In the genomic region with DNA sequence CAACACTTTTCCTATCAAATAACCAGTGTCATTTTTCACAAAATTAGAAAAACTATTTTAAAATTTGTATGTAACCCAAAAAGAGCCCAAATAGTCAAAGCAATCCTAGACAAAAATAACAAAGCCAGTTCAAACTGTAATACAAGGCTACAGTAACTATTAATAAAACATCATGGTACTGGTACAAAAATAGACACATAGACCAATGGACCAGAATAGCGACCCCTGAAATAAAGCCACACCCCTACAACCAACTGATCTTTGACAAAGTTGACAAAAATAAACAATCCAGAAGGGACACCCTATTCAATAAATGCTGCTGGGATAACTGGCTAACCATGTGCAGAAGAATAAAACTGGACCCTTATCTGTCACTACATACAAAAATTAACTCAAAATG, we compare ENCODE assay signal across 19 cellular contexts. TPM values are rescaled to one million over a fixed set of nuclear protein-coding genes. Genes with fewer than 3 reads are reported as not detected.
DNase-seq lines count a peak whose midpoint lies in the region; ATAC-seq and TF ChIP-seq lines count a peak whose summit lies in the region.
"Had no signal": no experiment of that assay in that cellular context is flagged by ENCODE, and none has a peak within 500 bp of the region (broad histone marks: within the 10 kb centered on the region; RNA-seq: fewer than 3 reads in every experiment).

No MANE protein-coding gene starts in this region.

- H3K9me3 ChIP-seq in Panc1 (ENCODE audit: control insufficient read depth, insufficient read depth, low read depth, low read length): peaks cover 13% of the 10 kb centered on the region; the same call in 1 of the 2 replicates
- H3K9me3 ChIP-seq in skeletal muscle tissue (ENCODE audit: control insufficient read depth in 3 of 3, low read length in 3 of 3): no peaks in the 10 kb centered on the region
- H3K9me3 ChIP-seq in thyroid gland: no peaks in the 10 kb centered on the region
- no peaks in the 10 kb centered on the region for H3K9me3 ChIP-seq in left lung
- H3K9me3 ChIP-seq: BE2C, HAP-1 had no signal

- CTCF ChIA-PET in Panc1 (lab: Charles Lee): no interaction called here
- CTCF ChIA-PET in activated naive CD4-positive, alpha-beta T cell treated with anti-CD3 and anti-CD28 coated beads, Interleukin-2, amount 10 ng/mL, durations not matched to agents 7 days and 5 days (lab: Charles Lee): no interaction called here

- BruUV-seq in Panc1 (replicated peaks; lab: Mats Ljungman, UMichigan): no TSS peak

- no peak overlapping the region for H3K9ac ChIP-seq in skeletal muscle tissue (ENCODE audit: low read depth in 1 of 3, low read length in 3 of 3)

- no peak for ATAC-seq in Panc1
- ATAC-seq in left lung: no peak

- no peak for DNase-seq in Panc1 (ENCODE audit: low read depth, low spot score)
- peak; percentile 76 for DNase-seq in myocyte (ENCODE audit: low read depth)
- DNase-seq in progenitor cell of endocrine pancreas (ENCODE audit: low spot score, unreplicated experiment): no peak
- DNase-seq in thyroid gland: no peak
- no peak for DNase-seq in GM20000 (ENCODE audit: low spot score)
- no peak for DNase-seq in left lung
- no peak for DNase-seq in activated naive CD4-positive, alpha-beta T cell treated with anti-CD3 and anti-CD28 coated beads, Interleukin-2, amount 10 ng/mL, durations not matched to agents 7 days and 5 days
- DNase-seq: AML-193; BE2C; C1 segment of cervical spinal cord; Calu3; CD4-positive, alpha-beta memory T cell; COR-L47; DMS53; DMS79 treated with DMSO at 0.1 percent for 48 hours; GF-D8; GOT3 had no signal

- peaks cover 6% of the 10 kb centered on the region for H3K36me3 Mint-ChIP-seq in progenitor cell of endocrine pancreas (ENCODE audit: insufficient read depth)
- no peaks in the 10 kb centered on the region for H3K36me3 Mint-ChIP-seq in activated naive CD4-positive, alpha-beta T cell treated with anti-CD3 and anti-CD28 coated beads, Interleukin-2, amount 10 ng/mL, durations not matched to agents 7 days and 5 days
- H3K36me3 Mint-ChIP-seq: CD4-positive, alpha-beta memory T cell had no signal

- no peaks in the 10 kb centered on the region for H3K27me3 Mint-ChIP-seq in progenitor cell of endocrine pancreas
- peaks cover 17% of the 10 kb centered on the region for H3K27me3 Mint-ChIP-seq in activated naive CD4-positive, alpha-beta T cell treated with anti-CD3 and anti-CD28 coated beads, Interleukin-2, amount 10 ng/mL, durations not matched to agents 7 days and 5 days

- H3K9me3 Mint-ChIP-seq in progenitor cell of endocrine pancreas (ENCODE audit: low read depth): peaks cover 20% of the 10 kb centered on the region
- no peaks in the 10 kb centered on the region for H3K9me3 Mint-ChIP-seq in activated naive CD4-positive, alpha-beta T cell treated with anti-CD3 and anti-CD28 coated beads, Interleukin-2, amount 10 ng/mL, durations not matched to agents 7 days and 5 days

- H3K4me1 ChIP-seq in Panc1 (ENCODE audit: control insufficient read depth, insufficient read depth, low read length) (peaks cover 28% of the 10 kb centered on the region), skeletal muscle tissue (ENCODE audit: control insufficient read depth in 3 of 3, insufficient read depth in 3 of 3, low read length in 3 of 3) (peaks cover 2 to 13% (median 6%) of the 10 kb centered on the region in 3 donors), thyroid gland (peaks cover 0 to 8% of the 10 kb centered on the region in 2 donors), left lung (no peaks in the 10 kb centered on the region)
- H3K4me1 ChIP-seq: BE2C, HAP-1 had no signal

- no peaks in the 10 kb centered on the region for H3K27me3 ChIP-seq in Panc1 (ENCODE audit: control insufficient read depth, insufficient read depth, low read length)
- no peaks in the 10 kb centered on the region for H3K27me3 ChIP-seq in skeletal muscle tissue (ENCODE audit: control insufficient read depth in 3 of 3, insufficient read depth in 3 of 3, low read length in 3 of 3)
- no peaks in the 10 kb centered on the region for H3K27me3 ChIP-seq in thyroid gland
- no peaks in the 10 kb centered on the region for H3K27me3 ChIP-seq in left lung
- H3K27me3 ChIP-seq: BE2C had no signal

- no peak overlapping the region for H3K4me3 Mint-ChIP-seq in progenitor cell of endocrine pancreas (ENCODE audit: low read depth)
- no peak overlapping the region for H3K4me3 Mint-ChIP-seq in activated naive CD4-positive, alpha-beta T cell treated with anti-CD3 and anti-CD28 coated beads, Interleukin-2, amount 10 ng/mL, durations not matched to agents 7 days and 5 days
- H3K4me3 Mint-ChIP-seq: CD4-positive, alpha-beta memory T cell had no signal

- POLR2A ChIA-PET in Panc1 (lab: Charles Lee): no interaction called here

- peaks cover 46% of the 10 kb centered on the region for H3K4me1 Mint-ChIP-seq in progenitor cell of endocrine pancreas (ENCODE audit: low read depth)
- H3K4me1 Mint-ChIP-seq in activated naive CD4-positive, alpha-beta T cell treated with anti-CD3 and anti-CD28 coated beads, Interleukin-2, amount 10 ng/mL, durations not matched to agents 7 days and 5 days: no peaks in the 10 kb centered on the region
- H3K4me1 Mint-ChIP-seq: CD4-positive, alpha-beta memory T cell had no signal

- TF ChIP-seq CTCF in Panc1 (IDR thresholded peaks at IDR 0.05) (no peak), progenitor cell of endocrine pancreas (IDR thresholded peaks at IDR 0.05; ENCODE audit: unreplicated experiment) (no peak), thyroid gland (IDR thresholded peaks at IDR 0.05) (no peak), GM20000 (IDR thresholded peaks at IDR 0.05; ENCODE audit: extremely low read depth, missing control alignments) (no peak), left lung (IDR thresholded peaks at IDR 0.05) (no peak)

- intact Hi-C loops in Panc1 (cut with micrococcal nuclease; ENCODE audit: unreplicated experiment) (no loop called here), thyroid gland (cut with DNase I) (no loop called here), left lung (cut with DNase I) (no loop called here)

- in situ Hi-C loops in Panc1 (cut with HindIII; ENCODE audit: low pct_unique_long_range_greater_than_20kb, low sequenced_read_pairs): no loop called here

- peak overlapping the region; percentile 72 for H3K27ac Mint-ChIP-seq in progenitor cell of endocrine pancreas
- no peak overlapping the region for H3K27ac Mint-ChIP-seq in activated naive CD4-positive, alpha-beta T cell treated with anti-CD3 and anti-CD28 coated beads, Interleukin-2, amount 10 ng/mL, durations not matched to agents 7 days and 5 days
- H3K27ac Mint-ChIP-seq: CD4-positive, alpha-beta memory T cell had no signal

- H3K27ac ChIP-seq in Panc1 (ENCODE audit: low read length) (peak overlapping the region; percentile 9; the same call in 1 of the 2 replicates), skeletal muscle tissue (ENCODE audit: low read depth, low read length) (peak overlapping the region; percentile 50), thyroid gland (no peak overlapping the region), left lung (no peak overlapping the region)

- WGBS in thyroid gland, 2 donors: 66 to 83% methylated on average over 1 of the region's 1 CpG

- no peaks in the 10 kb centered on the region for H3K36me3 ChIP-seq in Panc1 (ENCODE audit: control insufficient read depth, insufficient read depth, low read length)
- H3K36me3 ChIP-seq in skeletal muscle tissue (ENCODE audit: control insufficient read depth in 3 of 3, insufficient read depth in 3 of 3, low read length in 3 of 3): no peaks in the 10 kb centered on the region
- no peaks in the 10 kb centered on the region for H3K36me3 ChIP-seq in thyroid gland
- no peaks in the 10 kb centered on the region for H3K36me3 ChIP-seq in left lung
- H3K36me3 ChIP-seq: BE2C, HAP-1 had no signal

- H3K4me3 ChIP-seq in Panc1 (ENCODE audit: low read depth in 2 of 2, low read length in 2 of 2) (no peak overlapping the region), skeletal muscle tissue (ENCODE audit: low read length in 3 of 3) (no peak overlapping the region), thyroid gland (replicated peaks in 1 of 3) (no peak overlapping the region), left lung (no peak overlapping the region)
- H3K4me3 ChIP-seq: HAP-1 had no signal

- TF ChIP-seq POLR2A in thyroid gland (IDR thresholded peaks at IDR 0.05): no peak

RNA-seq across cellular contexts. Expression of a gene that starts 19.9 kb away (rescaled TPM):
- total RNA-seq in Panc1 (2021; ENCODE audit: unreplicated experiment) (54.5 TPM), myocyte (0.19 TPM in 1 of 2 replicates, not detected in the other), progenitor cell of endocrine pancreas (0.36 TPM in 1 of 2 replicates, not detected in the other), skeletal muscle tissue (6.3 TPM), thyroid gland (10 to 100 TPM in 3 of 4 donors, 1 to 10 TPM in 1; 9.7 to 33.3 (median 24.9) TPM), left lung (1 to 10 TPM; 8.5 to 8.8 TPM)
- 34.5 TPM for polyA plus RNA-seq in Panc1 (2012; ENCODE audit: insufficient read length)
- not detected for polyA plus RNA-seq in myocyte (2012)
- total RNA-seq: CD4-positive, alpha-beta memory T cell had no signal
- polyA plus RNA-seq: CD4-positive, alpha-beta memory T cell had no signal

Comparison
In these comparisons a context has a peak if more than half of its experiments do, and no peak if none do; other contexts are left out.
1. H3K27ac ChIP-seq: peak in Panc1 (single experiment) and skeletal muscle tissue (single experiment); none in thyroid gland (0 of 3) and left lung (0 of 2).